In genomic region chr10:119111968-119112515, GRCh38 we compare ENCODE assay signal across 18 cellular contexts. TPM values are rescaled to one million over a fixed set of nuclear protein-coding genes. Genes with fewer than 3 reads are reported as not detected.
A peak's percentile ranks its signal among the peaks of the same experiment; 100 is the strongest.
DNase-seq lines count a peak whose midpoint lies in the region; ATAC-seq and TF ChIP-seq lines count a peak whose summit lies in the region.
"Had no signal": no experiment of that assay in that cellular context is flagged by ENCODE, and none has a peak within 500 bp of the region (broad histone marks: within the 10 kb centered on the region; RNA-seq: fewer than 3 reads in every experiment).

No MANE protein-coding gene starts in this region.

- DNase-seq in activated CD8-positive, alpha-beta memory T cell treated with anti-CD3 and anti-CD28 coated beads, Interleukin-2, amount 10 ng/mL, durations not matched to agents 7 days and 5 days = no peak
- no peak for DNase-seq in activated CD8-positive, alpha-beta memory T cell treated with anti-CD3 and anti-CD28 coated beads for 24 hours
- peak; percentile 58 for DNase-seq in MV-4-11 (lab: John Stamatoyannopoulos, UW)
- DNase-seq in chondrocyte (ENCODE audit: low spot score) = no peak
- DNase-seq in activated T-cell treated with anti-CD3 and anti-CD28 coated beads, Interleukin-2, amount 50 U/mL, for 4 hours = no peak
- DNase-seq in COR-L47 (lab: John Stamatoyannopoulos, UW) = no peak
- DNase-seq: activated CD8-positive, alpha-beta T cell treated with anti-CD3 and anti-CD28 coated beads for 36 hours; aorta; Calu3; H9; naive thymus-derived CD8-positive, alpha-beta T cell; NCI-H2107; Peyer's patch; SW 1271 had no signal

- no peaks in the 10 kb centered on the region for H3K9me3 Mint-ChIP-seq in activated CD8-positive, alpha-beta memory T cell treated with anti-CD3 and anti-CD28 coated beads, Interleukin-2, amount 10 ng/mL, durations not matched to agents 7 days and 5 days (ENCODE audit: low read depth)
- H3K9me3 Mint-ChIP-seq in chondrocyte (ENCODE audit: low read depth) = no peaks in the 10 kb centered on the region
- no peaks in the 10 kb centered on the region for H3K9me3 Mint-ChIP-seq in activated T-cell treated with anti-CD3 and anti-CD28 coated beads, Interleukin-2, amount 50 U/mL, for 4 hours
- H3K9me3 Mint-ChIP-seq: activated CD8-positive, alpha-beta T cell treated with anti-CD3 and anti-CD28 coated beads for 36 hours; H9; naive thymus-derived CD8-positive, alpha-beta T cell; stimulated activated memory B cell treated with anti-CD40 and anti-IgM and Interleukin-4, amounts not matched to agents 10 μg/mL and 1 μg/mL and 100 μg/mL, for 72 hours; type B pancreatic cell had no signal

- no peak for TF ChIP-seq CTCF in chondrocyte (IDR thresholded peaks at IDR 0.05)

- H3K36me3 Mint-ChIP-seq in activated CD8-positive, alpha-beta memory T cell treated with anti-CD3 and anti-CD28 coated beads, Interleukin-2, amount 10 ng/mL, durations not matched to agents 7 days and 5 days = peaks cover 41% of the 10 kb centered on the region
- H3K36me3 Mint-ChIP-seq in chondrocyte (ENCODE audit: low read depth) = peaks cover 20% of the 10 kb centered on the region
- peaks cover 22% of the 10 kb centered on the region for H3K36me3 Mint-ChIP-seq in activated T-cell treated with anti-CD3 and anti-CD28 coated beads, Interleukin-2, amount 50 U/mL, for 4 hours (ENCODE audit: insufficient read depth)

- ATAC-seq in activated CD8-positive, alpha-beta memory T cell treated with anti-CD3 and anti-CD28 coated beads, Interleukin-2, amount 10 ng/mL, durations not matched to agents 7 days and 5 days = no peak
- ATAC-seq in GM19328 (IDR thresholded peaks at IDR 0.05; ENCODE audit: unreplicated experiment) (no peak), HG03108 (IDR thresholded peaks at IDR 0.05; ENCODE audit: unreplicated experiment) (no peak)
- no peak for ATAC-seq in activated T-cell treated with anti-CD3 and anti-CD28 coated beads, Interleukin-2, amount 50 U/mL, for 4 hours
- ATAC-seq: activated CD8-positive, alpha-beta T cell treated with anti-CD3 and anti-CD28 coated beads for 36 hours; naive thymus-derived CD8-positive, alpha-beta T cell; stimulated activated memory B cell treated with anti-CD40 and anti-IgM and Interleukin-4, amounts not matched to agents 10 μg/mL and 1 μg/mL and 100 μg/mL, for 72 hours had no signal

- peaks cover 8% of the 10 kb centered on the region for H3K4me1 Mint-ChIP-seq in activated CD8-positive, alpha-beta memory T cell treated with anti-CD3 and anti-CD28 coated beads, Interleukin-2, amount 10 ng/mL, durations not matched to agents 7 days and 5 days
- peaks cover 7% of the 10 kb centered on the region for H3K4me1 Mint-ChIP-seq in chondrocyte (ENCODE audit: low read depth)
- H3K4me1 Mint-ChIP-seq in activated T-cell treated with anti-CD3 and anti-CD28 coated beads, Interleukin-2, amount 50 U/mL, for 4 hours (ENCODE audit: low read depth) = peaks cover 4% of the 10 kb centered on the region
- H3K4me1 Mint-ChIP-seq: H9; stimulated activated memory B cell treated with anti-CD40 and anti-IgM and Interleukin-4, amounts not matched to agents 10 μg/mL and 1 μg/mL and 100 μg/mL, for 72 hours had no signal

- peak overlapping the region; percentile 15 for H3K27ac Mint-ChIP-seq in activated CD8-positive, alpha-beta memory T cell treated with anti-CD3 and anti-CD28 coated beads, Interleukin-2, amount 10 ng/mL, durations not matched to agents 7 days and 5 days
- H3K27ac Mint-ChIP-seq in chondrocyte (ENCODE audit: unreplicated experiment) = peak overlapping the region; percentile 14
- H3K27ac Mint-ChIP-seq: activated CD8-positive, alpha-beta T cell treated with anti-CD3 and anti-CD28 coated beads for 36 hours; H9; stimulated activated memory B cell treated with anti-CD40 and anti-IgM and Interleukin-4, amounts not matched to agents 10 μg/mL and 1 μg/mL and 100 μg/mL, for 72 hours; type B pancreatic cell had no signal

- no peaks in the 10 kb centered on the region for H3K27me3 Mint-ChIP-seq in activated CD8-positive, alpha-beta memory T cell treated with anti-CD3 and anti-CD28 coated beads, Interleukin-2, amount 10 ng/mL, durations not matched to agents 7 days and 5 days
- H3K27me3 Mint-ChIP-seq in chondrocyte (ENCODE audit: low read depth) = no peaks in the 10 kb centered on the region
- no peaks in the 10 kb centered on the region for H3K27me3 Mint-ChIP-seq in activated T-cell treated with anti-CD3 and anti-CD28 coated beads, Interleukin-2, amount 50 U/mL, for 4 hours (ENCODE audit: low read depth)
- H3K27me3 Mint-ChIP-seq: activated CD8-positive, alpha-beta T cell treated with anti-CD3 and anti-CD28 coated beads for 36 hours; naive thymus-derived CD8-positive, alpha-beta T cell; stimulated activated memory B cell treated with anti-CD40 and anti-IgM and Interleukin-4, amounts not matched to agents 10 μg/mL and 1 μg/mL and 100 μg/mL, for 72 hours; type B pancreatic cell had no signal

- no peak overlapping the region for H3K4me3 Mint-ChIP-seq in activated CD8-positive, alpha-beta memory T cell treated with anti-CD3 and anti-CD28 coated beads, Interleukin-2, amount 10 ng/mL, durations not matched to agents 7 days and 5 days
- H3K4me3 Mint-ChIP-seq in chondrocyte (ENCODE audit: unreplicated experiment) = no peak overlapping the region
- H3K4me3 Mint-ChIP-seq in activated T-cell treated with anti-CD3 and anti-CD28 coated beads, Interleukin-2, amount 50 U/mL, for 4 hours = no peak overlapping the region
- H3K4me3 Mint-ChIP-seq: activated CD8-positive, alpha-beta T cell treated with anti-CD3 and anti-CD28 coated beads for 36 hours; H9; naive thymus-derived CD8-positive, alpha-beta T cell; stimulated activated memory B cell treated with anti-CD40 and anti-IgM and Interleukin-4, amounts not matched to agents 10 μg/mL and 1 μg/mL and 100 μg/mL, for 72 hours; type B pancreatic cell had no signal

- CTCF ChIA-PET in activated CD8-positive, alpha-beta memory T cell treated with anti-CD3 and anti-CD28 coated beads, Interleukin-2, amount 10 ng/mL, durations not matched to agents 7 days and 5 days (lab: Charles Lee) = interaction anchor here (0.6 to 1.1 kb wide), 2 partner anchors 23 to 437 kb away, joined by 3 read pairs; no protein-coding TSS in a partner anchor

RNA-seq across cellular contexts. Expression of gene DENND10, which starts 8.1 kb away (rescaled TPM):
- 10 to 100 TPM; 41.2 to 47.4 TPM for total RNA-seq in activated CD8-positive, alpha-beta memory T cell treated with anti-CD3 and anti-CD28 coated beads, Interleukin-2, amount 10 ng/mL, durations not matched to agents 7 days and 5 days
- 32.4 to 43.0 TPM (median 40.1 TPM) in 3 replicates for total RNA-seq in chondrocyte
- 10 to 100 TPM; 12.7 to 15.3 (median 13.8) TPM for total RNA-seq in activated T-cell treated with anti-CD3 and anti-CD28 coated beads, Interleukin-2, amount 50 U/mL, for 4 hours

RNA-seq across cellular contexts. Expression of gene EIF3A, which starts 31.4 kb away (rescaled TPM):
- total RNA-seq in activated CD8-positive, alpha-beta memory T cell treated with anti-CD3 and anti-CD28 coated beads, Interleukin-2, amount 10 ng/mL, durations not matched to agents 7 days and 5 days = 100 to 1,000 TPM; 131 to 162 TPM
- 121 to 136 TPM (median 134 TPM) in 3 replicates for total RNA-seq in chondrocyte
- total RNA-seq in activated T-cell treated with anti-CD3 and anti-CD28 coated beads, Interleukin-2, amount 50 U/mL, for 4 hours = 100 to 1,000 TPM; 188 to 194 (median 194) TPM

RNA-seq across cellular contexts. Expression of gene SFXN4, which starts 53.5 kb away (rescaled TPM):
- 10 to 100 TPM; 29.9 to 33.4 TPM for total RNA-seq in activated CD8-positive, alpha-beta memory T cell treated with anti-CD3 and anti-CD28 coated beads, Interleukin-2, amount 10 ng/mL, durations not matched to agents 7 days and 5 days
- total RNA-seq in chondrocyte = 12.8 to 13.9 TPM (median 13.9 TPM) in 3 replicates
- 10 to 100 TPM; 65.3 to 90.1 (median 72.8) TPM for total RNA-seq in activated T-cell treated with anti-CD3 and anti-CD28 coated beads, Interleukin-2, amount 50 U/mL, for 4 hours
